In the genomic region with DNA sequence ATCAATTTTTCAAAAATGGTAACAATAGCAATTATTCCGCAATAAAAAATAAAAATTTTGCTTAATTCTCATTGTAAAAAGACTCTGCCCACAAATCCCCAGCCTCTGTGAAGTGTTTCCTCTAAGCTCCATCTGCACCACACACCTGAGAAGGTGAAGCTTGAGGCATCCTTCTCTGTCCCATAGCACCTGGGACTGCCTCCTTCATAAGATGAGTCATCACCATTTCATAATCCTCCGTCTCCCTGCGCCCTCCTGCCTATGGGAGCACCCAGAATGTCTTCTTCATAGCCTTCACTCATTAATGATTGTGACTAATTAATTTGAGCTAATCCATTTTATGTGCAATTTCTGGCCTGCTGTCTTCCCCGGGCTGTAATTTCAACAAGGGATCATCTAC, we compare ENCODE assay signal across 21 cellular contexts.
A peak's percentile ranks its signal among the peaks of the same experiment; 100 is the strongest.
DNase-seq lines count a peak whose midpoint lies in the region; ATAC-seq, FAIRE-seq and TF ChIP-seq lines count a peak whose summit lies in the region.
"Had no signal": no experiment of that assay in that cellular context is flagged by ENCODE, and none has a peak within 500 bp of the region (broad histone marks: within the 10 kb centered on the region; RNA-seq: fewer than 3 reads in every experiment).

No MANE protein-coding gene starts in this region.

- BruUV-seq in HCT116 (replicated peaks; lab: Mats Ljungman, UMichigan) (no TSS peak), PC-3 (replicated peaks; lab: Mats Ljungman, UMichigan) (no TSS peak), endothelial cell of umbilical vein (replicated peaks; lab: Mats Ljungman, UMichigan) (no TSS peak)

- RAD21 ChIA-PET in HCT116 (lab: Charles Lee; ENCODE audit: low non-redundant PET in 1 of 2, low total read pairs in 2 of 2, uncharacterized antibody in 2 of 2, unreplicated experiment in 2 of 2) = no interaction called here

- TF ChIP-seq CTCF in HCT116 (IDR thresholded peaks at IDR 0.05 in 2 of 3, conservative IDR thresholded peaks at IDR 0.05 in 1 of 3; ENCODE audit: borderline replicate concordance in 1 of 3, insufficient read depth in 1 of 3, low read depth in 2 of 3, low read length in 2 of 3) (no peak), PC-3 (conservative IDR thresholded peaks at IDR 0.05; ENCODE audit: low read depth, low read length) (no peak), endothelial cell of umbilical vein (IDR thresholded peaks at IDR 0.05; ENCODE audit: extremely low read depth in 1 of 2, insufficient read depth in 1 of 2, low read depth in 1 of 2, low read length in 2 of 2) (no peak), coronary artery (IDR thresholded peaks at IDR 0.05) (no peak)

- peaks cover 0 to 13% of the 10 kb centered on the region in 2 experiments; a peak in 3 of 4 replicates for H3K4me1 ChIP-seq in HCT116 (ENCODE audit: control insufficient read depth in 1 of 2, insufficient read depth in 2 of 2, low read length in 2 of 2)
- H3K4me1 ChIP-seq in PC-3 (ENCODE audit: insufficient read depth, low read length) = no peaks in the 10 kb centered on the region
- H3K4me1 ChIP-seq in endothelial cell of umbilical vein (ENCODE audit: control insufficient read depth, extremely low read depth, insufficient read depth, low read length) = no peaks in the 10 kb centered on the region

- no peak for TF ChIP-seq RAD21 in HCT116 (IDR thresholded peaks at IDR 0.05; ENCODE audit: low read depth)

- TF ChIP-seq POLR2A in HCT116 (IDR thresholded peaks at IDR 0.05; ENCODE audit: borderline replicate concordance, extremely low read depth, insufficient read depth, insufficient read length) (no peak), endothelial cell of umbilical vein (IDR thresholded peaks at IDR 0.05; ENCODE audit: low read depth, low read length) (no peak)

- H3K27ac ChIP-seq in HCT116 (ENCODE audit: low read depth, low read length) (no peak overlapping the region), PC-3 (ENCODE audit: low read length) (no peak overlapping the region), endothelial cell of umbilical vein (ENCODE audit: insufficient read depth, low read depth, low read length) (no peak overlapping the region), coronary artery (no peak overlapping the region)
- H3K27ac ChIP-seq: C4-2B had no signal

- intact Hi-C loops in HCT116 (cut with micrococcal nuclease) = loop anchor here (5.0 to 10.0 kb wide), 4 partner anchors 223 to 1763 kb away; no protein-coding TSS in a partner anchor
- intact Hi-C loops in PC-3 (cut with micrococcal nuclease) = no loop called here
- intact Hi-C loops in endothelial cell of umbilical vein (cut with micrococcal nuclease) = no loop called here

- H3K4me2 ChIP-seq in HCT116 (ENCODE audit: low read length) (no peak overlapping the region), PC-3 (ENCODE audit: low read length) (no peak overlapping the region), endothelial cell of umbilical vein (ENCODE audit: insufficient read depth, low read length) (no peak overlapping the region)

- no peaks in the 10 kb centered on the region for H4K20me1 ChIP-seq in HCT116 (ENCODE audit: insufficient read depth)
- H4K20me1 ChIP-seq in PC-3 (ENCODE audit: low read length) = no peaks in the 10 kb centered on the region
- no peaks in the 10 kb centered on the region for H4K20me1 ChIP-seq in endothelial cell of umbilical vein (replicated peaks; ENCODE audit: control insufficient read depth, extremely low read depth, insufficient read depth, low read length)

- H3K79me2 ChIP-seq in HCT116 (ENCODE audit: insufficient read depth, low read length) (no peaks in the 10 kb centered on the region), PC-3 (ENCODE audit: low read length) (no peaks in the 10 kb centered on the region), endothelial cell of umbilical vein (ENCODE audit: control insufficient read depth, insufficient read depth, low read length) (no peaks in the 10 kb centered on the region)

- DNase-seq in HCT116 (ENCODE audit: low read depth, low spot score) (no peak), PC-3 (peak; percentile 57), endothelial cell of umbilical vein (ENCODE audit: low read depth, low spot score) (no peak), SW 1271 (lab: John Stamatoyannopoulos, UW) (no peak), NCI-H146 treated with DMSO at 0.1 percent for 48 hours (lab: John Stamatoyannopoulos, UW; ENCODE audit: unreplicated experiment) (no peak), coronary artery (ENCODE audit: low spot score) (no peak)
- DNase-seq: AML-193; Caco-2; CD4-positive, alpha-beta T cell; DMS153; DMS79 treated with DMSO at 0.1 percent for 48 hours; GF-D8; H9; IMR-90 had no signal

- no peak for FAIRE-seq in endothelial cell of umbilical vein (lab: Jason Lieb, UNC)
- FAIRE-seq: A204.1, GM19239, H1, HTR-8/SVneo, K562 had no signal

- H3F3A ChIP-seq in PC-3 (ENCODE audit: low read length, unreplicated experiment) = no peaks in the 10 kb centered on the region

- H3K9ac ChIP-seq in HCT116 (ENCODE audit: low read length) = no peak overlapping the region
- no peak overlapping the region for H3K9ac ChIP-seq in PC-3 (ENCODE audit: low read length)
- H3K9ac ChIP-seq in endothelial cell of umbilical vein (replicated peaks; ENCODE audit: extremely low read depth, insufficient read depth, low read length) = no peak overlapping the region

- ATAC-seq in HCT116 = no peak
- 0 out of 2 replicates have a peak, but pooled peaks have one; percentile 33 for ATAC-seq in PC-3
- no peak for ATAC-seq in GM18873 (IDR thresholded peaks at IDR 0.05; ENCODE audit: low FRiP score, unreplicated experiment)
- ATAC-seq: K562 had no signal

- H3K36me3 ChIP-seq in HCT116 (ENCODE audit: control insufficient read depth in 1 of 2, insufficient read depth in 2 of 2, low read length in 2 of 2) (no peaks in the 10 kb centered on the region), PC-3 (ENCODE audit: low read depth, low read length) (no peaks in the 10 kb centered on the region), endothelial cell of umbilical vein (ENCODE audit: control insufficient read depth in 2 of 2, extremely low read depth in 1 of 2, insufficient read depth in 2 of 2, low read length in 2 of 2) (no peaks in the 10 kb centered on the region)

- H3K9me2 ChIP-seq in HCT116 (ENCODE audit: insufficient read depth) = no peaks in the 10 kb centered on the region
- H3K9me2 ChIP-seq in PC-3 (replicated peaks; ENCODE audit: low read length) = no peaks in the 10 kb centered on the region

- dilution Hi-C loops in endothelial cell of umbilical vein (cut with MboI; ENCODE audit: extremely low pct_ligation_motif_present, low sequenced_read_pairs) = no loop called here

- H3K27me3 ChIP-seq in HCT116 (ENCODE audit: insufficient read depth, low read length) = no peaks in the 10 kb centered on the region
- no peaks in the 10 kb centered on the region for H3K27me3 ChIP-seq in PC-3 (ENCODE audit: low read length)
- H3K27me3 ChIP-seq in endothelial cell of umbilical vein (ENCODE audit: control insufficient read depth in 2 of 2, insufficient read depth in 2 of 2, low read length in 2 of 2) = no peaks in the 10 kb centered on the region

- H3K9me1 ChIP-seq in endothelial cell of umbilical vein (replicated peaks; ENCODE audit: control insufficient read depth, extremely low read depth, insufficient read depth, low read length) = no peaks in the 10 kb centered on the region

- POLR2A ChIA-PET in HCT116 (lab: Charles Lee) (no interaction called here), PC-3 (lab: Charles Lee; ENCODE audit: unreplicated experiment) (no interaction called here), endothelial cell of umbilical vein (lab: Charles Lee) (no interaction called here)

- CTCF ChIA-PET in HCT116 (lab: Charles Lee) (interaction anchor here (1.0 kb wide), 1 partner anchor 13 kb away, joined by 3 read pairs; no protein-coding TSS in a partner anchor), PC-3 (lab: Charles Lee) (no interaction called here), endothelial cell of umbilical vein (lab: Charles Lee) (interaction anchor here (1.1 to 2.0 kb wide), 3 partner anchors 66 to 960 kb away, joined by 3 to 4 read pairs (median 3); no protein-coding TSS in a partner anchor)

- no peak overlapping the region for H3K4me3 ChIP-seq in HCT116 (replicated peaks in 1 of 2; ENCODE audit: low read depth in 1 of 2, low read length in 2 of 2)
- no peak overlapping the region for H3K4me3 ChIP-seq in PC-3 (ENCODE audit: low read length)
- no peak overlapping the region for H3K4me3 ChIP-seq in endothelial cell of umbilical vein (replicated peaks in 1 of 3; ENCODE audit: insufficient read depth in 1 of 3, low read depth in 1 of 3, low read length in 3 of 3)
- H3K4me3 ChIP-seq in coronary artery = no peak overlapping the region
- H3K4me3 ChIP-seq: K562 had no signal

- H3K9me3 ChIP-seq in HCT116 (ENCODE audit: control insufficient read depth in 1 of 2, insufficient read depth in 1 of 2, low read depth in 1 of 2, low read length in 2 of 2) (no peaks in the 10 kb centered on the region; a peak in 2 of 4 replicates), PC-3 (ENCODE audit: low read length) (no peaks in the 10 kb centered on the region), endothelial cell of umbilical vein (replicated peaks; ENCODE audit: control insufficient read depth, insufficient read depth, low read length) (no peaks in the 10 kb centered on the region)
- H3K9me3 ChIP-seq: Caco-2 had no signal

- peak overlapping the region; percentile 36 for H2AFZ ChIP-seq in HCT116 (ENCODE audit: low read depth, low read length, poor library complexity, severe bottlenecking)
- no peak overlapping the region for H2AFZ ChIP-seq in PC-3 (ENCODE audit: low read length)
- no peak overlapping the region for H2AFZ ChIP-seq in endothelial cell of umbilical vein (ENCODE audit: low read depth, low read length)

TF ChIP-seq in HCT116, 20 proteins besides CTCF, POLR2A, EP300 and RAD21 (continues in another document):
- peak; percentile 45; the same call in 1 of the 2 replicates for TF ChIP-seq CEBPB (IDR thresholded peaks at IDR 0.05; ENCODE audit: low read depth)
- TF ChIP-seq, protein P1, sequence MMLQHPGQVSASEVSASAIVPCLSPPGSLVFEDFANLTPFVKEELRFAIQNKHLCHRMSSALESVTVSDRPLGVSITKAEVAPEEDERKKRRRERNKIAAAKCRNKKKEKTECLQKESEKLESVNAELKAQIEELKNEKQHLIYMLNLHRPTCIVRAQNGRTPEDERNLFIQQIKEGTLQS (IDR thresholded peaks at IDR 0.05) = no peak

TF ChIP-seq in endothelial cell of umbilical vein, 7 proteins besides CTCF, POLR2A, EP300 and RAD21:
- TF ChIP-seq JUN (IDR thresholded peaks at IDR 0.05; ENCODE audit: borderline replicate concordance, insufficient read depth, insufficient read length, low read depth) = peak; percentile 16
- TF ChIP-seq EZH2 (IDR thresholded peaks at IDR 0.05; ENCODE audit: borderline replicate concordance, low read depth, low read length, severe bottlenecking) = no peak
- TF ChIP-seq, protein P2, sequence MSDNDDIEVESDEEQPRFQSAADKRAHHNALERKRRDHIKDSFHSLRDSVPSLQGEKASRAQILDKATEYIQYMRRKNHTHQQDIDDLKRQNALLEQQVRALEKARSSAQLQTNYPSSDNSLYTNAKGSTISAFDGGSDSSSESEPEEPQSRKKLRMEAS (IDR thresholded peaks at IDR 0.05; ENCODE audit: insufficient read depth, insufficient read length) = no peak
